ENCODE assay signal across 8 cellular contexts in genomic region chr10:43202657-43203490, GRCh38.
DNase-seq lines count a peak whose midpoint lies in the region; ATAC-seq, FAIRE-seq and TF ChIP-seq lines count a peak whose summit lies in the region.

No MANE protein-coding gene starts in this region.

- no peak for TF ChIP-seq CTCF in A549 (IDR thresholded peaks at IDR 0.05)
- TF ChIP-seq CTCF in mesothelial cell of epicardium (IDR thresholded peaks at IDR 0.05; ENCODE audit: unreplicated experiment): no peak
- TF ChIP-seq CTCF in transverse colon (IDR thresholded peaks at IDR 0.05): no peak

- H3K4me2 ChIP-seq in A549: peak overlapping the region; percentile 38

- TF ChIP-seq EP300 in A549 (IDR thresholded peaks at IDR 0.05): no peak
- TF ChIP-seq EP300 in transverse colon (IDR thresholded peaks at IDR 0.05; ENCODE audit: low read depth): no peak

- intact Hi-C loops in transverse colon (cut with DNase I; ENCODE audit: low total_unique reads): no loop called here

- H3K9me3 Mint-ChIP-seq in mesothelial cell of epicardium: no peaks in the 10 kb centered on the region

- DNase-seq in A549 (ENCODE audit: low read depth in 1 of 2, low spot score in 1 of 2) (peak in 1 of 2 experiments; percentile 20), T-helper 2 cell (peak in 4 of 5 experiments; percentile 7 to 40 (median 24)), ecto neural progenitor cell (ENCODE audit: low spot score) (peak; percentile 90), mesothelial cell of epicardium (ENCODE audit: low spot score in 2 of 2, unreplicated experiment in 2 of 2) (peak; percentile 21 to 37), transverse colon (peak; percentile 46), NCI-H748 treated with DMSO at 0.1 percent for 48 hours (lab: John Stamatoyannopoulos, UW) (no peak), RCC 7860 (ENCODE audit: low spot score) (no peak)

- H3K4me3 Mint-ChIP-seq in mesothelial cell of epicardium: peak overlapping the region; percentile 64

- H3K4me3 ChIP-seq in A549 (no peak overlapping the region), transverse colon (peak overlapping the region in 3 of 4 donors; percentile 16 to 52 (median 38))

- H3K27ac ChIP-seq in A549: no peak overlapping the region
- no peak overlapping the region for H3K27ac ChIP-seq in transverse colon

- ATAC-seq in A549 (peak in 1 of 2 experiments; percentile 54; a peak in 3 of 6 replicates), GM21367 (IDR thresholded peaks at IDR 0.05; ENCODE audit: unreplicated experiment) (peak; percentile 39)

- POLR2A ChIA-PET in A549 (lab: Yijun Ruan, JAX): no interaction called here

- in situ Hi-C loops in transverse colon (cut with MboI; ENCODE audit: low pct_ligation_motif_present in 1 of 4, low pct_unique_long_range_greater_than_20kb in 1 of 4, low sequenced_read_pairs in 3 of 4): no loop called here

- no peaks in the 10 kb centered on the region for H3K36me3 Mint-ChIP-seq in mesothelial cell of epicardium

- FAIRE-seq in A549 (lab: Jason Lieb, UNC) (no peak), RCC 7860 (lab: Jason Lieb, UNC) (no peak)

- H3K9me3 ChIP-seq in A549 (no peaks in the 10 kb centered on the region), transverse colon (no peaks in the 10 kb centered on the region)

- H3K27me3 ChIP-seq in transverse colon: no peaks in the 10 kb centered on the region

- H3K27ac Mint-ChIP-seq in mesothelial cell of epicardium: no peak overlapping the region

- H3K27me3 Mint-ChIP-seq in mesothelial cell of epicardium (ENCODE audit: low read depth): no peaks in the 10 kb centered on the region

- no peaks in the 10 kb centered on the region for H3K36me3 ChIP-seq in transverse colon

- TF ChIP-seq POLR2A in A549 (IDR thresholded peaks at IDR 0.05; ENCODE audit: low read length) (no peak), transverse colon (IDR thresholded peaks at IDR 0.05) (no peak)

- WGBS in A549 (ENCODE audit: missing lambda C conversion rate): 84% methylated on average over 11 of the region's 38 CpGs
- 15% methylated on average over 16 of the region's 38 CpGs; no CpG with 5 or more reads in 1 of the 2 donors for WGBS in transverse colon (ENCODE audit: low coverage in 1 of 2), 2 donors

- no peaks in the 10 kb centered on the region for H3K4me1 Mint-ChIP-seq in mesothelial cell of epicardium

- no peak for TF ChIP-seq RAD21 in A549 (conservative IDR thresholded peaks at IDR 0.05 in 1 of 2, IDR thresholded peaks at IDR 0.05 in 1 of 2)

- CTCF ChIA-PET in A549 (lab: Yijun Ruan, JAX): interaction anchor here (0.6 to 4.4 kb wide), 6 partner anchors 11 to 146 kb away, joined by 3 to 49 read pairs (median 4); no protein-coding TSS in a partner anchor

- no peaks in the 10 kb centered on the region for H3K4me1 ChIP-seq in A549
- peaks cover 0 to 17% (median 9%) of the 10 kb centered on the region in 4 donors for H3K4me1 ChIP-seq in transverse colon

TF ChIP-seq in A549, 52 proteins besides CTCF, POLR2A, EP300 and RAD21:
- TF ChIP-seq JUN (IDR thresholded peaks at IDR 0.05): no peak
- TF ChIP-seq FOSB (CRISPR knock-in tag; IDR thresholded peaks at IDR 0.05): no peak
- no peak for TF ChIP-seq NR3C1 (IDR thresholded peaks at IDR 0.05)
- no peak for TF ChIP-seq ZFP36 (IDR thresholded peaks at IDR 0.05; ENCODE audit: borderline replicate concordance, partially characterized antibody)
- no peak for TF ChIP-seq CHD4 (IDR thresholded peaks at IDR 0.05; ENCODE audit: borderline replicate concordance)
- no peak for TF ChIP-seq CBX8 (IDR thresholded peaks at IDR 0.05)
- TF ChIP-seq, protein P1, sequence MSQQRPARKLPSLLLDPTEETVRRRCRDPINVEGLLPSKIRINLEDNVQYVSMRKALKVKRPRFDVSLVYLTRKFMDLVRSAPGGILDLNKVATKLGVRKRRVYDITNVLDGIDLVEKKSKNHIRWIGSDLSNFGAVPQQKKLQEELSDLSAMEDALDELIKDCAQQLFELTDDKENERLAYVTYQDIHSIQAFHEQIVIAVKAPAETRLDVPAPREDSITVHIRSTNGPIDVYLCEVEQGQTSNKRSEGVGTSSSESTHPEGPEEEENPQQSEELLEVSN (IDR thresholded peaks at IDR 0.05; ENCODE audit: borderline replicate concordance, low read depth): no peak
- no peak for TF ChIP-seq HOXA7 (CRISPR knock-in tag; IDR thresholded peaks at IDR 0.05)
- TF ChIP-seq, protein P2, sequence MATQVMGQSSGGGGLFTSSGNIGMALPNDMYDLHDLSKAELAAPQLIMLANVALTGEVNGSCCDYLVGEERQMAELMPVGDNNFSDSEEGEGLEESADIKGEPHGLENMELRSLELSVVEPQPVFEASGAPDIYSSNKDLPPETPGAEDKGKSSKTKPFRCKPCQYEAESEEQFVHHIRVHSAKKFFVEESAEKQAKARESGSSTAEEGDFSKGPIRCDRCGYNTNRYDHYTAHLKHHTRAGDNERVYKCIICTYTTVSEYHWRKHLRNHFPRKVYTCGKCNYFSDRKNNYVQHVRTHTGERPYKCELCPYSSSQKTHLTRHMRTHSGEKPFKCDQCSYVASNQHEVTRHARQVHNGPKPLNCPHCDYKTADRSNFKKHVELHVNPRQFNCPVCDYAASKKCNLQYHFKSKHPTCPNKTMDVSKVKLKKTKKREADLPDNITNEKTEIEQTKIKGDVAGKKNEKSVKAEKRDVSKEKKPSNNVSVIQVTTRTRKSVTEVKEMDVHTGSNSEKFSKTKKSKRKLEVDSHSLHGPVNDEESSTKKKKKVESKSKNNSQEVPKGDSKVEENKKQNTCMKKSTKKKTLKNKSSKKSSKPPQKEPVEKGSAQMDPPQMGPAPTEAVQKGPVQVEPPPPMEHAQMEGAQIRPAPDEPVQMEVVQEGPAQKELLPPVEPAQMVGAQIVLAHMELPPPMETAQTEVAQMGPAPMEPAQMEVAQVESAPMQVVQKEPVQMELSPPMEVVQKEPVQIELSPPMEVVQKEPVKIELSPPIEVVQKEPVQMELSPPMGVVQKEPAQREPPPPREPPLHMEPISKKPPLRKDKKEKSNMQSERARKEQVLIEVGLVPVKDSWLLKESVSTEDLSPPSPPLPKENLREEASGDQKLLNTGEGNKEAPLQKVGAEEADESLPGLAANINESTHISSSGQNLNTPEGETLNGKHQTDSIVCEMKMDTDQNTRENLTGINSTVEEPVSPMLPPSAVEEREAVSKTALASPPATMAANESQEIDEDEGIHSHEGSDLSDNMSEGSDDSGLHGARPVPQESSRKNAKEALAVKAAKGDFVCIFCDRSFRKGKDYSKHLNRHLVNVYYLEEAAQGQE (IDR thresholded peaks at IDR 0.05): no peak
- no peak for TF ChIP-seq EHMT2 (IDR thresholded peaks at IDR 0.05; ENCODE audit: low read depth)
- TF ChIP-seq RCOR1 (IDR thresholded peaks at IDR 0.05; ENCODE audit: low read depth, low read length): no peak
- TF ChIP-seq GATA3 (IDR thresholded peaks at IDR 0.05; ENCODE audit: borderline replicate concordance): no peak
- no peak for TF ChIP-seq FOSL2 (IDR thresholded peaks at IDR 0.05)
- no peak for TF ChIP-seq FOSL2 (CRISPR knock-in tag; IDR thresholded peaks at IDR 0.05)
- TF ChIP-seq EHF (CRISPR knock-in tag; IDR thresholded peaks at IDR 0.05): no peak
- no peak for TF ChIP-seq HEYL (CRISPR knock-in tag; IDR thresholded peaks at IDR 0.05)
- TF ChIP-seq MAFK (IDR thresholded peaks at IDR 0.05; ENCODE audit: partially characterized antibody): no peak
- TF ChIP-seq PHF8 (IDR thresholded peaks at IDR 0.05; ENCODE audit: borderline replicate concordance, low read depth): no peak

Comparison
In these comparisons a context has a peak if more than half of its experiments do, and no peak if none do; other contexts are left out.
1. DNase-seq: peak in T-helper 2 cell (4 of 5), ecto neural progenitor cell (single experiment), mesothelial cell of epicardium (2 of 2) and transverse colon (single experiment); none in NCI-H748 treated with DMSO at 0.1 percent for 48 hours (single experiment) and RCC 7860 (single experiment).